ENCODE assay signal across 8 cellular contexts in the genomic region with DNA sequence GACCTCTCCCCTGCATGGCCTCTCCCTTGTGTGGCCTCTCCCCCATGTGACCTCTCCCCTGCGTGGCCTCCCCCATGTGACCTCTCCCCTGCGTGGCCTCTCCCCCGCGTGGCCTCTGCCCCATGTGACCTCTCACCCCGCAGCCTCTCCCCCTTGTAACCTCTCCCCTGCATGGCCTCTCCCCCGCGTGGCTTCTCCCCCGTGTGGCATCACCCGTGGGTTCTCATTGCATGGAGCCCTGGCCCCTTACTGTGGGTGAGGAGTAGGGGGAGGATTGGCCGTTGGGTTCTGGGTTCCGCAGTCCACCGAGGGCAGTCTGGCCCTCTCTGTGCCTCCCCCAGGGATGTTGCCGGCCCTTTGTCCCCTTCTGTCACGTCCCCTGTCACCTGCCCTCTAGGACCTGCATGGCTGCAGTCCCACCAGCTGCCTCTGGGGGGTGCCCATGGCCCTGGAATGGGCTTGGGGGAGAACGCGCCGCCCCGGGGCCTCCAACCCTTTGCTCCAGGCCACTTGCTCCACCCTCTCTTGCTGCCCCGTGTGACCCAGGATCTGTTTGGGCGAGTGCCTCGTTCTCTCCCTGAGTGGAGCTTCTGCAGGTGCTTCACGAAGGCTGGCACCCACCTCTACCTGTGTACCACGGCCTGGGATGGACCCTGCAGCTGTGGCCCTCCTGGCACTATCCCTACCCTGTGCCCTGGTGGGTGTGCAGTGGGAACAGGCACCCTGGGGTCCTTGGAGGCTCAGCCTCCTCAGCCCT. TPM values are rescaled to one million over a fixed set of nuclear protein-coding genes. Genes with fewer than 3 reads are reported as not detected.
DNase-seq lines count a peak whose midpoint lies in the region; ATAC-seq and TF ChIP-seq lines count a peak whose summit lies in the region.

No MANE protein-coding gene starts in this region.

- TF ChIP-seq POLR2A in right lobe of liver (IDR thresholded peaks at IDR 0.05): no peak

- intact Hi-C loops in activated CD4-positive, alpha-beta T cell treated with anti-CD3 and anti-CD28 coated beads, Interleukin-2, amount 10 ng/mL, durations not matched to agents 24 days and 14 days (cut with micrococcal nuclease): loop anchor here (1.0 to 5.0 kb wide), 4 partner anchors 56 to 165 kb away; no protein-coding TSS in a partner anchor
- intact Hi-C loops in right lobe of liver (cut with DNase I): loop anchor here (5.0 to 10.0 kb wide), 3 partner anchors 74 to 167 kb away; no protein-coding TSS in a partner anchor

- H3K27me3 ChIP-seq in right lobe of liver: no peaks in the 10 kb centered on the region

- no peak overlapping the region for H3K4me3 Mint-ChIP-seq in activated CD4-positive, alpha-beta T cell treated with anti-CD3 and anti-CD28 coated beads, Interleukin-2, amount 10 ng/mL, durations not matched to agents 24 days and 14 days

- WGBS in right lobe of liver (ENCODE audit: insufficient coverage, low coverage, low lambda C conversion rate, missing lambda C conversion rate): 13% methylated on average over 13 of the region's 23 CpGs

- peak overlapping the region; percentile 56 for H3K27ac Mint-ChIP-seq in activated CD4-positive, alpha-beta T cell treated with anti-CD3 and anti-CD28 coated beads, Interleukin-2, amount 10 ng/mL, durations not matched to agents 24 days and 14 days

- peaks cover 7% of the 10 kb centered on the region for H3K36me3 Mint-ChIP-seq in activated CD4-positive, alpha-beta T cell treated with anti-CD3 and anti-CD28 coated beads, Interleukin-2, amount 10 ng/mL, durations not matched to agents 24 days and 14 days (ENCODE audit: low read depth)

- H3K9me3 Mint-ChIP-seq in activated CD4-positive, alpha-beta T cell treated with anti-CD3 and anti-CD28 coated beads, Interleukin-2, amount 10 ng/mL, durations not matched to agents 24 days and 14 days: no peaks in the 10 kb centered on the region

- no peaks in the 10 kb centered on the region for H3K36me3 ChIP-seq in right lobe of liver

- peaks cover 13% of the 10 kb centered on the region for H3K4me1 Mint-ChIP-seq in activated CD4-positive, alpha-beta T cell treated with anti-CD3 and anti-CD28 coated beads, Interleukin-2, amount 10 ng/mL, durations not matched to agents 24 days and 14 days

- H3K27me3 Mint-ChIP-seq in activated CD4-positive, alpha-beta T cell treated with anti-CD3 and anti-CD28 coated beads, Interleukin-2, amount 10 ng/mL, durations not matched to agents 24 days and 14 days: no peaks in the 10 kb centered on the region

- H3K9me3 ChIP-seq in right lobe of liver: no peaks in the 10 kb centered on the region

- peaks cover 0 to 33% (median 8%) of the 10 kb centered on the region in 4 donors for H3K4me1 ChIP-seq in right lobe of liver

- H3K27ac ChIP-seq in right lobe of liver: no peak overlapping the region

- peak; percentile 75 to 85 (median 82) for DNase-seq in NCI-H1417 (lab: John Stamatoyannopoulos, UW)
- DNase-seq in NCI-H1417 treated with DMSO at 0.1 percent for 48 hours (lab: John Stamatoyannopoulos, UW): no peak
- peak; percentile 87 for DNase-seq in NCI-H510A treated with DMSO at 0.1 percent for 48 hours (lab: John Stamatoyannopoulos, UW)
- peak; percentile 98 for DNase-seq in activated CD4-positive, alpha-beta T cell treated with anti-CD3 and anti-CD28 coated beads, Interleukin-2, amount 10 ng/mL, durations not matched to agents 24 days and 14 days
- peak; percentile 61 for DNase-seq in choroid plexus epithelial cell (ENCODE audit: low read depth)
- peak; percentile 92 to 95 (median 94) for DNase-seq in right lobe of liver
- DNase-seq in stimulated activated CD4-positive, alpha-beta T cell treated with anti-CD3 and anti-CD28 coated beads, TNF-alpha, amount 100 ng/mL, for 1 hour (ENCODE audit: low read depth in 3 of 3, low spot score in 1 of 3): peak; percentile 55 to 90 (median 66)

- no peak overlapping the region for H3K4me3 ChIP-seq in choroid plexus epithelial cell (ENCODE audit: low read depth, low read length)
- H3K4me3 ChIP-seq in right lobe of liver: no peak overlapping the region

- ATAC-seq in HG03135 (IDR thresholded peaks at IDR 0.05; ENCODE audit: unreplicated experiment) (peak; percentile 61), right lobe of liver (peak; percentile 89 to 94 (median 92))

- TF ChIP-seq CTCF in choroid plexus epithelial cell (conservative IDR thresholded peaks at IDR 0.05; ENCODE audit: low read depth, low read length) (peak; percentile 92), right lobe of liver (IDR thresholded peaks at IDR 0.05) (peak; percentile 90 to 99 (median 95))

RNA-seq across cellular contexts. Expression of a gene that starts 21.3 kb away (rescaled TPM):
- 94.4 and 99.4 TPM in 2 replicates for total RNA-seq in activated CD4-positive, alpha-beta T cell treated with anti-CD3 and anti-CD28 coated beads, Interleukin-2, amount 10 ng/mL, durations not matched to agents 24 days and 14 days
- total RNA-seq in right lobe of liver: 10 to 100 TPM in 4 of 6 experiments, 1 to 10 TPM in 2; 8.8 to 25.1 (median 12.9) TPM

RNA-seq across cellular contexts. Expression of a gene that starts 34.6 kb away (rescaled TPM):
- 59.2 and 59.5 TPM in 2 replicates for total RNA-seq in activated CD4-positive, alpha-beta T cell treated with anti-CD3 and anti-CD28 coated beads, Interleukin-2, amount 10 ng/mL, durations not matched to agents 24 days and 14 days
- total RNA-seq in right lobe of liver: 100 to 1,000 TPM in 1 of 6 experiments, 10 to 100 TPM in 5; 16.6 to 137 (median 23.2) TPM

RNA-seq across cellular contexts. Expression of a gene that starts 54.3 kb away (rescaled TPM):
- 127 and 130 TPM in 2 replicates for total RNA-seq in activated CD4-positive, alpha-beta T cell treated with anti-CD3 and anti-CD28 coated beads, Interleukin-2, amount 10 ng/mL, durations not matched to agents 24 days and 14 days
- total RNA-seq in right lobe of liver: 100 to 1,000 TPM in 2 of 6 experiments, 10 to 100 TPM in 4; 56.9 to 111 (median 95.3) TPM
